In genomic region chr20:31547017-31547675, GRCh38 we compare ENCODE assay signal across 1 cellular context.
TF ChIP-seq lines count a peak whose summit lies in the region.

No MANE protein-coding gene starts in this region.

TF ChIP-seq in HepG2, 621 proteins besides CTCF, POLR2A, EP300 and RAD21 (continued from another document and continues in another):
- peak; percentile 48; the same call in 1 of the 2 replicates for TF ChIP-seq PAXIP1 (CRISPR knock-in tag; conservative IDR thresholded peaks at IDR 0.05)
- TF ChIP-seq BRCA1 (CRISPR knock-in tag; IDR thresholded peaks at IDR 0.05), result 0 out of 2 replicates have a peak, but pooled peaks have one; percentile 82
- TF ChIP-seq ZSCAN12 (CRISPR knock-in tag; IDR thresholded peaks at IDR 0.05), result no peak
- peak; percentile 89; the same call in 1 of the 2 replicates for TF ChIP-seq THAP7 (CRISPR knock-in tag; IDR thresholded peaks at IDR 0.05)
- TF ChIP-seq FOSL1 (CRISPR knock-in tag; IDR thresholded peaks at IDR 0.05; ENCODE audit: borderline replicate concordance), result peak; percentile 60; the same call in 1 of the 2 replicates
- TF ChIP-seq MTF1 (CRISPR knock-in tag; IDR thresholded peaks at IDR 0.05), result peak; percentile 60; the same call in 1 of the 2 replicates
- no peak for TF ChIP-seq SNAPC5 (CRISPR knock-in tag; IDR thresholded peaks at IDR 0.05; ENCODE audit: borderline replicate concordance)
- peak; percentile 97 for TF ChIP-seq ATF1 (CRISPR knock-in tag; IDR thresholded peaks at IDR 0.05)
- TF ChIP-seq ZBTB2 (CRISPR knock-in tag; IDR thresholded peaks at IDR 0.05; ENCODE audit: low read depth), result peak; percentile 54; the same call in 1 of the 2 replicates
- peak; percentile 71; the same call in 1 of the 2 replicates for TF ChIP-seq ZSCAN5A (CRISPR knock-in tag; IDR thresholded peaks at IDR 0.05; ENCODE audit: borderline replicate concordance)
- TF ChIP-seq GRHL1 (CRISPR knock-in tag; conservative IDR thresholded peaks at IDR 0.05), result no peak
- peak; percentile 92 for TF ChIP-seq TARDBP (CRISPR knock-in tag; IDR thresholded peaks at IDR 0.05)
- TF ChIP-seq ZNF451 (CRISPR knock-in tag; IDR thresholded peaks at IDR 0.05), result no peak; the same call in 1 of the 2 replicates
- no peak for TF ChIP-seq JDP2 (CRISPR knock-in tag; IDR thresholded peaks at IDR 0.05; ENCODE audit: borderline replicate concordance)
- peak; percentile 73 for TF ChIP-seq MNT (IDR thresholded peaks at IDR 0.05)
- TF ChIP-seq ZNF337 (CRISPR knock-in tag; IDR thresholded peaks at IDR 0.05; ENCODE audit: borderline replicate concordance, low read depth), result no peak
- no peak for TF ChIP-seq SRSF9 (IDR thresholded peaks at IDR 0.05; ENCODE audit: borderline replicate concordance, insufficient read depth, low read depth, low read length, poor library complexity, severe bottlenecking)
- TF ChIP-seq KAT7 (CRISPR knock-in tag; IDR thresholded peaks at IDR 0.05; ENCODE audit: borderline replicate concordance), result no peak
- TF ChIP-seq ELF1 (CRISPR knock-in tag; IDR thresholded peaks at IDR 0.05), result peak; percentile 74
- TF ChIP-seq ZNF496 (CRISPR knock-in tag; IDR thresholded peaks at IDR 0.05; ENCODE audit: insufficient replicate concordance), result no peak
- no peak for TF ChIP-seq ZNF44 (CRISPR knock-in tag; IDR thresholded peaks at IDR 0.05)
- peak; percentile 100 for TF ChIP-seq YEATS4 (CRISPR knock-in tag; IDR thresholded peaks at IDR 0.05; ENCODE audit: borderline replicate concordance)
- peak; percentile 85 for TF ChIP-seq YY1 (IDR thresholded peaks at IDR 0.05; ENCODE audit: insufficient read depth, insufficient replicate concordance, low read depth, low read length)
- no peak for TF ChIP-seq ZBTB44 (CRISPR knock-in tag; IDR thresholded peaks at IDR 0.05)
- no peak for TF ChIP-seq KDM1A (CRISPR knock-in tag; IDR thresholded peaks at IDR 0.05)
- peak; percentile 97 for TF ChIP-seq ZNF34 (CRISPR knock-in tag; IDR thresholded peaks at IDR 0.05; ENCODE audit: borderline replicate concordance)
- no peak for TF ChIP-seq ZBTB10 (CRISPR knock-in tag; IDR thresholded peaks at IDR 0.05; ENCODE audit: borderline replicate concordance)
- TF ChIP-seq FOXA3 (CRISPR knock-in tag; IDR thresholded peaks at IDR 0.05), result peak; percentile 73
- TF ChIP-seq ZBTB34 (CRISPR knock-in tag; IDR thresholded peaks at IDR 0.05), result 0 out of 2 replicates have a peak, but pooled peaks have one; percentile 46
- 0 out of 2 replicates have a peak, but pooled peaks have one; percentile 48 for TF ChIP-seq MAF1 (CRISPR knock-in tag; IDR thresholded peaks at IDR 0.05; ENCODE audit: borderline replicate concordance)
- TF ChIP-seq SCMH1 (CRISPR knock-in tag; IDR thresholded peaks at IDR 0.05; ENCODE audit: borderline replicate concordance), result no peak
- peak; percentile 84; the same call in 1 of the 2 replicates for TF ChIP-seq ZMAT3 (CRISPR knock-in tag; conservative IDR thresholded peaks at IDR 0.05)
- TF ChIP-seq ZNF225 (CRISPR knock-in tag; IDR thresholded peaks at IDR 0.05), result peak; percentile 80; the same call in 1 of the 2 replicates
- TF ChIP-seq ZNF484 (CRISPR knock-in tag; IDR thresholded peaks at IDR 0.05; ENCODE audit: borderline replicate concordance, low read depth), result no peak
- 0 out of 2 replicates have a peak, but pooled peaks have one; percentile 72 for TF ChIP-seq NFKBIZ (CRISPR knock-in tag; IDR thresholded peaks at IDR 0.05)
- peak; percentile 69; the same call in 1 of the 2 replicates for TF ChIP-seq ZNF768 (CRISPR knock-in tag; IDR thresholded peaks at IDR 0.05)
- no peak for TF ChIP-seq BCLAF1 (IDR thresholded peaks at IDR 0.05)
